ENCODE assay signal across 8 cellular contexts in genomic region chr15:41116872-41117242, GRCh38. TPM values are rescaled to one million over a fixed set of nuclear protein-coding genes. Genes with fewer than 3 reads are reported as not detected.
A peak's percentile ranks its signal among the peaks of the same experiment; 100 is the strongest.
DNase-seq lines count a peak whose midpoint lies in the region; ATAC-seq and TF ChIP-seq lines count a peak whose summit lies in the region.

No MANE protein-coding gene starts in this region.

- no peak for TF ChIP-seq CTCF in cardiac muscle cell (IDR thresholded peaks at IDR 0.05; ENCODE audit: low read depth, low read length)
- TF ChIP-seq CTCF in body of pancreas (IDR thresholded peaks at IDR 0.05): no peak
- TF ChIP-seq CTCF in uterus (IDR thresholded peaks at IDR 0.05): no peak

- H3K4me1 ChIP-seq in cardiac muscle cell (ENCODE audit: low read depth) (peaks cover 6% of the 10 kb centered on the region), body of pancreas (peaks cover 13% of the 10 kb centered on the region), uterus (no peaks in the 10 kb centered on the region)

- ATAC-seq in Right ventricle myocardium inferior: no peak
- no peak for ATAC-seq in body of pancreas
- no peak for ATAC-seq in memory B cell (ENCODE audit: low read depth)

- WGBS in body of pancreas, 2 donors: 41 to 51% methylated on average over 9 of the region's 9 CpGs

- DNase-seq in cardiac muscle cell (ENCODE audit: low read depth in 1 of 2, low spot score in 1 of 2): no peak
- no peak for DNase-seq in Right ventricle myocardium inferior (ENCODE audit: missing footprints)
- no peak for DNase-seq in body of pancreas
- DNase-seq in memory B cell (ENCODE audit: low spot score in 2 of 2): no peak
- DNase-seq in uterus: no peak
- no peak for DNase-seq in NCI-H2107 (lab: John Stamatoyannopoulos, UW)
- no peak for DNase-seq in iPS-NIHi11 (ENCODE audit: low spot score)
- DNase-seq in NCI-H128 (lab: John Stamatoyannopoulos, UW; ENCODE audit: unreplicated experiment): no peak

- peak overlapping the region; percentile 98 for H3K27ac Mint-ChIP-seq in memory B cell

- H3K36me3 Mint-ChIP-seq in memory B cell: peaks cover 7% of the 10 kb centered on the region

- TF ChIP-seq POLR2A in body of pancreas (IDR thresholded peaks at IDR 0.05) (no peak), uterus (IDR thresholded peaks at IDR 0.05) (no peak)

- H3K9me3 Mint-ChIP-seq in memory B cell: no peaks in the 10 kb centered on the region

- H3K9me3 ChIP-seq in cardiac muscle cell (ENCODE audit: low read depth): no peaks in the 10 kb centered on the region
- no peaks in the 10 kb centered on the region for H3K9me3 ChIP-seq in body of pancreas
- no peaks in the 10 kb centered on the region for H3K9me3 ChIP-seq in uterus

- H3K4me3 Mint-ChIP-seq in memory B cell: peak overlapping the region; percentile 98

- H3K27me3 ChIP-seq in cardiac muscle cell (no peaks in the 10 kb centered on the region), body of pancreas (no peaks in the 10 kb centered on the region), uterus (no peaks in the 10 kb centered on the region)

- H3K4me1 Mint-ChIP-seq in memory B cell: peaks cover 8% of the 10 kb centered on the region

- peak overlapping the region; percentile 81 for H3K4me3 ChIP-seq in cardiac muscle cell
- peak overlapping the region in 1 of 2 donors; percentile 82 for H3K4me3 ChIP-seq in body of pancreas
- H3K4me3 ChIP-seq in uterus: peak overlapping the region; percentile 87 to 94

- intact Hi-C loops in Right ventricle myocardium inferior (cut with DNase I): loop anchor here (1.0 to 5.0 kb wide), 2 partner anchors 114 to 210 kb away; partner anchors contain the start of gene CHP1
- intact Hi-C loops in body of pancreas (cut with DNase I): no loop called here
- intact Hi-C loops in uterus (cut with DNase I; ENCODE audit: low total_unique reads): no loop called here

- no peaks in the 10 kb centered on the region for H3K27me3 Mint-ChIP-seq in memory B cell

- H3K36me3 ChIP-seq in cardiac muscle cell (no peaks in the 10 kb centered on the region), body of pancreas (replicated peaks in 1 of 2; ENCODE audit: insufficient read depth in 1 of 2, low read depth in 2 of 2) (no peaks in the 10 kb centered on the region), uterus (no peaks in the 10 kb centered on the region)

- H3K27ac ChIP-seq in cardiac muscle cell (peak overlapping the region; percentile 100), body of pancreas (peak overlapping the region; percentile 99 to 100 (median 99)), uterus (peak overlapping the region; percentile 88 to 100)

RNA-seq across cellular contexts. Expression of gene INO80, which starts 0.8 kb away (rescaled TPM):
- 14.0 and 18.5 TPM in 2 replicates for total RNA-seq in cardiac muscle cell
- 6.0 and 6.5 TPM in 2 replicates for polyA plus RNA-seq in cardiac muscle cell
- 10.7 TPM for total RNA-seq in Right ventricle myocardium inferior
- total RNA-seq in body of pancreas: 10 to 100 TPM; 14.0 to 34.3 TPM
- total RNA-seq in uterus: 10 to 100 TPM; 28.7 to 33.3 (median 30.2) TPM
